In genomic region chr5:57676228-57677098, GRCh38 we compare ENCODE assay signal across 22 cellular contexts.
DNase-seq lines count a peak whose midpoint lies in the region; ATAC-seq and TF ChIP-seq lines count a peak whose summit lies in the region.
"Had no signal": no experiment of that assay in that cellular context is flagged by ENCODE, and none has a peak within 500 bp of the region (broad histone marks: within the 10 kb centered on the region; RNA-seq: fewer than 3 reads in every experiment).

No MANE protein-coding gene starts in this region.

- H3K36me3 Mint-ChIP-seq in nephron progenitor cell (ENCODE audit: low read depth): no peaks in the 10 kb centered on the region
- no peaks in the 10 kb centered on the region for H3K36me3 Mint-ChIP-seq in T-cell
- H3K36me3 Mint-ChIP-seq: CD8-positive, alpha-beta memory T cell had no signal

- H3K4me3 Mint-ChIP-seq in nephron progenitor cell (no peak overlapping the region), T-cell (no peak overlapping the region)
- H3K4me3 Mint-ChIP-seq: CD8-positive, alpha-beta memory T cell; central memory CD8-positive, alpha-beta T cell; effector memory CD8-positive, alpha-beta T cell had no signal

- H2AFZ ChIP-seq in fibroblast of lung (ENCODE audit: low read length): no peak overlapping the region
- H2AFZ ChIP-seq: GM23248 had no signal

- POLR2A ChIA-PET in HEK293 (lab: Yijun Ruan, JAX) (no interaction called here), T-cell (lab: Charles Lee) (no interaction called here)

- H3K79me2 ChIP-seq in fibroblast of lung (ENCODE audit: control insufficient read depth, insufficient read depth, low read length): no peaks in the 10 kb centered on the region

- no peak for TF ChIP-seq CTCF in HEK293 (tag by site-specific recombination; IDR thresholded peaks at IDR 0.05)
- TF ChIP-seq CTCF in fibroblast of lung (conservative IDR thresholded peaks at IDR 0.05 in 1 of 2, IDR thresholded peaks at IDR 0.05 in 1 of 2; ENCODE audit: low read depth in 1 of 2, low read length in 2 of 2): no peak
- no peak for TF ChIP-seq CTCF in nephron progenitor cell (IDR thresholded peaks at IDR 0.05)

- H3K27ac Mint-ChIP-seq in nephron progenitor cell: peak overlapping the region; percentile 68
- no peak overlapping the region for H3K27ac Mint-ChIP-seq in T-cell
- H3K27ac Mint-ChIP-seq: CD8-positive, alpha-beta memory T cell; effector memory CD8-positive, alpha-beta T cell had no signal

- H3K4me3 ChIP-seq in HEK293 (ENCODE audit: low read depth, low read length) (no peak overlapping the region), fibroblast of lung (replicated peaks in 1 of 4; ENCODE audit: control extremely low read depth in 1 of 4, insufficient read depth in 1 of 4, low read depth in 3 of 4, low read length in 4 of 4) (no peak overlapping the region)
- H3K4me3 ChIP-seq: GM23248, ovary, skin epidermis, uterus had no signal

- H3K4me2 ChIP-seq in fibroblast of lung (ENCODE audit: extremely low read depth, insufficient read depth, low read length): no peak overlapping the region

- peaks cover 15% of the 10 kb centered on the region for H3K9me3 Mint-ChIP-seq in nephron progenitor cell
- no peaks in the 10 kb centered on the region for H3K9me3 Mint-ChIP-seq in T-cell
- H3K9me3 Mint-ChIP-seq: CD8-positive, alpha-beta memory T cell; central memory CD8-positive, alpha-beta T cell had no signal

- DNase-seq in SK-N-DZ (ENCODE audit: low spot score) (peak; percentile 9), fibroblast of lung (ENCODE audit: low read depth in 2 of 2) (peak; percentile 26 to 60), nephron progenitor cell (no peak), T-cell (no peak)
- DNase-seq: activated CD4-positive, alpha-beta T cell treated with anti-CD3 and anti-CD28 coated beads for 4 hours; activated CD8-positive, alpha-beta memory T cell treated with anti-CD3 and anti-CD28 coated beads, Interleukin-2, amount 50 U/mL, for 4 hours; activated effector memory CD4-positive, alpha-beta T cell treated with anti-CD3 and anti-CD28 coated beads, Interleukin-2, amount 50 U/mL, for 16 hours; CD8-positive, alpha-beta memory T cell; effector memory CD8-positive, alpha-beta T cell; GM23248; NCI-H187 treated with DMSO at 0.1 percent for 48 hours; NCI-H510A; ovary; stimulated activated CD4-positive, alpha-beta T cell treated with anti-CD3 and anti-CD28 coated beads, Interleukin-4, amount 100 ng/mL, for 24 hours; uterus had no signal

- H3K4me1 ChIP-seq in HEK293 (ENCODE audit: control insufficient read depth, insufficient read depth, low read length) (0 out of 2 replicates have a peak, but pooled peaks cover 7% of the 10 kb centered on the region), fibroblast of lung (ENCODE audit: control insufficient read depth, extremely low read depth, insufficient read depth, low read length) (no peaks in the 10 kb centered on the region)
- H3K4me1 ChIP-seq: uterus had no signal

- H3K9me3 ChIP-seq in HEK293 (ENCODE audit: control insufficient read depth, insufficient read depth, low read depth, low read length): no peaks in the 10 kb centered on the region
- no peaks in the 10 kb centered on the region for H3K9me3 ChIP-seq in fibroblast of lung (ENCODE audit: control insufficient read depth, insufficient read depth, low read depth, low read length)
- H3K9me3 ChIP-seq: ovary, uterus had no signal

- no peaks in the 10 kb centered on the region for H4K20me1 ChIP-seq in fibroblast of lung (ENCODE audit: control insufficient read depth, extremely low read depth, insufficient read depth, low read length)

- no peak overlapping the region for H3K9ac ChIP-seq in fibroblast of lung (ENCODE audit: insufficient read depth, low read length)
- H3K9ac ChIP-seq: GM23248 had no signal

- H3K27me3 Mint-ChIP-seq in nephron progenitor cell (ENCODE audit: low read depth, poor library complexity): no peaks in the 10 kb centered on the region
- peaks cover 3 to 12% of the 10 kb centered on the region in 2 donors for H3K27me3 Mint-ChIP-seq in T-cell
- H3K27me3 Mint-ChIP-seq: effector memory CD8-positive, alpha-beta T cell had no signal

- H3K27ac ChIP-seq in HEK293 (ENCODE audit: extremely low read depth, low read depth, low read length): no peak overlapping the region
- no peak overlapping the region for H3K27ac ChIP-seq in fibroblast of lung (ENCODE audit: insufficient read depth, low read length)
- H3K27ac ChIP-seq: GM23248, ovary, skin epidermis, uterus had no signal

- H3K4me1 Mint-ChIP-seq in nephron progenitor cell: peaks cover 17% of the 10 kb centered on the region
- no peaks in the 10 kb centered on the region for H3K4me1 Mint-ChIP-seq in T-cell
- H3K4me1 Mint-ChIP-seq: CD8-positive, alpha-beta memory T cell; central memory CD8-positive, alpha-beta T cell had no signal

- no peaks in the 10 kb centered on the region for H3K27me3 ChIP-seq in fibroblast of lung (ENCODE audit: control insufficient read depth, insufficient read depth, low read length)
- H3K27me3 ChIP-seq: ovary, uterus had no signal

- H3K36me3 ChIP-seq in HEK293 (ENCODE audit: control insufficient read depth in 2 of 2, insufficient read depth in 1 of 2, low read length in 2 of 2) (no peaks in the 10 kb centered on the region), fibroblast of lung (ENCODE audit: control insufficient read depth, insufficient read depth, low read length) (no peaks in the 10 kb centered on the region)
- H3K36me3 ChIP-seq: ovary, uterus had no signal

- ATAC-seq in HG02870 (IDR thresholded peaks at IDR 0.05; ENCODE audit: unreplicated experiment) (no peak), HG03045 (IDR thresholded peaks at IDR 0.05; ENCODE audit: unreplicated experiment) (no peak), HG02938 (IDR thresholded peaks at IDR 0.05; ENCODE audit: unreplicated experiment) (no peak), T-cell (replicated peaks in 1 of 4) (no peak)
- ATAC-seq: effector memory CD8-positive, alpha-beta T cell; left lobe of liver had no signal

- CTCF ChIA-PET in HEK293 (lab: Yijun Ruan, JAX): interaction anchor here (0.9 to 1.4 kb wide), 2 partner anchors 10 to 12 kb away, joined by 3 to 6 read pairs; no protein-coding TSS in a partner anchor
- CTCF ChIA-PET in T-cell (lab: Charles Lee): interaction anchor here in 1 of 2 donors (0.6 kb wide), 1 partner anchor 759 kb away, joined by 8 read pairs; no protein-coding TSS in a partner anchor

TF ChIP-seq in HEK293, 187 proteins besides CTCF, POLR2A, EP300 and RAD21:
- TF ChIP-seq ZIC2 (tag by site-specific recombination; IDR thresholded peaks at IDR 0.05) (peak; percentile 88), ZNF521 (tag by site-specific recombination; IDR thresholded peaks at IDR 0.05) (no peak), TCF7L2 (IDR thresholded peaks at IDR 0.05; ENCODE audit: borderline replicate concordance, low read depth, low read length) (peak; percentile 80)
- TF ChIP-seq, protein P1, sequence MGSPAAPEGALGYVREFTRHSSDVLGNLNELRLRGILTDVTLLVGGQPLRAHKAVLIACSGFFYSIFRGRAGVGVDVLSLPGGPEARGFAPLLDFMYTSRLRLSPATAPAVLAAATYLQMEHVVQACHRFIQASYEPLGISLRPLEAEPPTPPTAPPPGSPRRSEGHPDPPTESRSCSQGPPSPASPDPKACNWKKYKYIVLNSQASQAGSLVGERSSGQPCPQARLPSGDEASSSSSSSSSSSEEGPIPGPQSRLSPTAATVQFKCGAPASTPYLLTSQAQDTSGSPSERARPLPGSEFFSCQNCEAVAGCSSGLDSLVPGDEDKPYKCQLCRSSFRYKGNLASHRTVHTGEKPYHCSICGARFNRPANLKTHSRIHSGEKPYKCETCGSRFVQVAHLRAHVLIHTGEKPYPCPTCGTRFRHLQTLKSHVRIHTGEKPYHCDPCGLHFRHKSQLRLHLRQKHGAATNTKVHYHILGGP (tag by site-specific recombination; IDR thresholded peaks at IDR 0.05): no peak

Comparison
In these comparisons a context has a peak if more than half of its experiments do, and no peak if none do; other contexts are left out.
1. DNase-seq: peak in SK-N-DZ (single experiment) and fibroblast of lung (2 of 2); none in nephron progenitor cell (single experiment) and T-cell (0 of 34).